In genomic region chr5:160325716-160326115, GRCh38 we compare ENCODE assay signal across 28 cellular contexts. TPM values are rescaled to one million over a fixed set of nuclear protein-coding genes. Genes with fewer than 3 reads are reported as not detected.
"Had no signal": no experiment of that assay in that cellular context is flagged by ENCODE, and none has a peak within 500 bp of the region (broad histone marks: within the 10 kb centered on the region; RNA-seq: fewer than 3 reads in every experiment).

No MANE protein-coding gene starts in this region.

- H3K27ac ChIP-seq: body of pancreas, coronary artery, dorsolateral prefrontal cortex, WERI-Rb-1 had no signal

- H3K9me3 ChIP-seq: body of pancreas had no signal

- H3K27me3 ChIP-seq: body of pancreas, dorsolateral prefrontal cortex had no signal

- H3K36me3 ChIP-seq: WERI-Rb-1 had no signal

- H3K4me1 ChIP-seq: body of pancreas had no signal

- DNase-seq: activated B cell treated with CpG ODN at 0.5 μM for 24 hours; activated CD4-positive, alpha-beta T cell treated with anti-CD3 and anti-CD28 coated beads for 48 hours; activated CD4-positive, alpha-beta T cell treated with anti-CD3 and anti-CD28 coated beads, Interleukin-2, amount 50 U/mL, for 1 hour; activated CD4-positive, alpha-beta T cell treated with anti-CD3 and anti-CD28 coated beads, Interleukin-2, amount 50 U/mL, for 48 hours; activated CD8-positive, alpha-beta memory T cell treated with anti-CD3 and anti-CD28 coated beads for 24 hours; activated CD8-positive, alpha-beta T cell treated with anti-CD3 and anti-CD28 coated beads for 36 hours; activated effector memory CD4-positive, alpha-beta T cell treated with Interleukin-2 at 50 U/mL for 16 hours; activated gamma-delta T cell treated with Interleukin-2 at 50 U/mL for 16 hours; activated naive CD4-positive, alpha-beta T cell treated with anti-CD3 and anti-CD28 coated beads, Interleukin-2, amount 50 U/mL, for 16 hours; activated naive CD4-positive, alpha-beta T cell treated with Interleukin-2 at 50 U/mL for 16 hours; activated T-cell treated with anti-CD3 and anti-CD28 coated beads, Interleukin-2, amount 50 U/mL, for 4 hours; amygdala; aorta; body of pancreas; central memory CD4-positive, alpha-beta T cell; cerebellar nuclear complex; dorsolateral prefrontal cortex; effector memory CD4-positive, alpha-beta T cell; endodermal cell; foreskin fibroblast; T-helper 1 cell; T-helper 17 cell; T1000; WERI-Rb-1 had no signal

- ATAC-seq: activated CD4-positive, CD25-positive, alpha-beta regulatory T cell treated with anti-CD3 and anti-CD28 coated beads, Interleukin-2, amount 50 U/mL, for 24 hours; activated CD8-positive, alpha-beta T cell treated with anti-CD3 and anti-CD28 coated beads for 36 hours; activated T-cell treated with anti-CD3 and anti-CD28 coated beads, Interleukin-2, amount 50 U/mL, for 4 hours; activated T-helper 17 cell treated with anti-CD3 and anti-CD28 coated beads, Interleukin-2, amount 50 U/mL, for 72 hours; body of pancreas; esophagus mucosa; T-helper 17 cell had no signal

- H3K4me3 ChIP-seq: body of pancreas, coronary artery, dorsolateral prefrontal cortex had no signal

RNA-seq across cellular contexts. Expression of gene CCNJL, which starts 13.4 kb away (rescaled TPM):
- total RNA-seq: activated CD8-positive, alpha-beta T cell treated with anti-CD3 and anti-CD28 coated beads for 36 hours; activated T-helper 17 cell treated with anti-CD3 and anti-CD28 coated beads, Interleukin-2, amount 50 U/mL, for 72 hours had no signal

RNA-seq across cellular contexts. Expression of gene C1QTNF2, which starts 44.7 kb away (rescaled TPM):
- total RNA-seq: activated B cell treated with CpG ODN at 0.5 μM for 24 hours; activated CD8-positive, alpha-beta T cell treated with anti-CD3 and anti-CD28 coated beads for 36 hours; activated T-cell treated with anti-CD3 and anti-CD28 coated beads, Interleukin-2, amount 50 U/mL, for 4 hours; activated T-helper 17 cell treated with anti-CD3 and anti-CD28 coated beads, Interleukin-2, amount 50 U/mL, for 72 hours; endodermal cell; T-helper 17 cell had no signal
